ENCODE assay signal across 11 cellular contexts in genomic region chr1:12593621-12594066, GRCh38. TPM values are rescaled to one million over a fixed set of nuclear protein-coding genes. Genes with fewer than 3 reads are reported as not detected.
DNase-seq lines count a peak whose midpoint lies in the region; ATAC-seq, FAIRE-seq and TF ChIP-seq lines count a peak whose summit lies in the region.
"Had no signal": no experiment of that assay in that cellular context is flagged by ENCODE, and none has a peak within 500 bp of the region (broad histone marks: within the 10 kb centered on the region; RNA-seq: fewer than 3 reads in every experiment).

No MANE protein-coding gene starts in this region.

- peak; percentile 46 for DNase-seq in LHCN-M2 (ENCODE audit: low read depth)
- peak; percentile 69 for DNase-seq in bronchial epithelial cell (ENCODE audit: low read depth)
- peak; percentile 66 to 77 (median 71) for DNase-seq in right lobe of liver
- peak; percentile 62 to 66 for DNase-seq in thyroid gland
- DNase-seq in GOT3 (lab: John Stamatoyannopoulos, UW) = no peak
- DNase-seq in activated naive CD4-positive, alpha-beta T cell treated with Interleukin-2 at 50 U/mL for 16 hours = no peak
- no peak for DNase-seq in DMS 273 treated with DMSO at 0.1 percent for 48 hours (lab: John Stamatoyannopoulos, UW)
- DNase-seq: activated CD8-positive, alpha-beta memory T cell treated with anti-CD3 and anti-CD28 coated beads, Interleukin-2, amount 50 U/mL, for 4 hours; pancreas had no signal

- no peaks in the 10 kb centered on the region for H3K27me3 ChIP-seq in bronchial epithelial cell (ENCODE audit: control insufficient read depth, insufficient read depth, low read length)
- no peaks in the 10 kb centered on the region for H3K27me3 ChIP-seq in right lobe of liver
- no peaks in the 10 kb centered on the region for H3K27me3 ChIP-seq in thyroid gland
- H3K27me3 ChIP-seq: pancreas had no signal

- FAIRE-seq in bronchial epithelial cell (lab: Jason Lieb, UNC) = peak; percentile 32
- FAIRE-seq: pancreas had no signal

- H3K27ac ChIP-seq in right lobe of liver (peak overlapping the region; percentile 51 to 96 (median 89)), thyroid gland (peak overlapping the region; percentile 85 to 97 (median 94))

- no peaks in the 10 kb centered on the region for H3K36me3 ChIP-seq in bronchial epithelial cell (ENCODE audit: control insufficient read depth, insufficient read depth, low read length)
- H3K36me3 ChIP-seq in right lobe of liver = peaks cover 0 to 21% (median 3%) of the 10 kb centered on the region in 4 donors
- no peaks in the 10 kb centered on the region for H3K36me3 ChIP-seq in thyroid gland

- H3K4me1 ChIP-seq in right lobe of liver = peaks cover 0 to 74% (median 36%) of the 10 kb centered on the region in 4 donors
- peaks cover 51 to 72% of the 10 kb centered on the region in 2 donors for H3K4me1 ChIP-seq in thyroid gland

- intact Hi-C loops in right lobe of liver (cut with DNase I) = loop anchor here in 1 of 2 donors (10.0 kb wide), 1 partner anchor 49 kb away; no protein-coding TSS in a partner anchor
- intact Hi-C loops in thyroid gland (cut with DNase I) = no loop called here

- ATAC-seq in right lobe of liver (peak in 2 of 4 donors; percentile 6 to 8), HG03045 (IDR thresholded peaks at IDR 0.05; ENCODE audit: unreplicated experiment) (no peak)
- ATAC-seq: pancreas had no signal

- TF ChIP-seq CTCF in bronchial epithelial cell (IDR thresholded peaks at IDR 0.05; ENCODE audit: insufficient read depth, low read length, severe bottlenecking) = no peak
- TF ChIP-seq CTCF in right lobe of liver (IDR thresholded peaks at IDR 0.05) = no peak
- TF ChIP-seq CTCF in thyroid gland (IDR thresholded peaks at IDR 0.05) = no peak

- TF ChIP-seq POLR2A in right lobe of liver (IDR thresholded peaks at IDR 0.05) (no peak), thyroid gland (IDR thresholded peaks at IDR 0.05) (no peak)

- WGBS in right lobe of liver (ENCODE audit: insufficient coverage, low coverage, low lambda C conversion rate, missing lambda C conversion rate) = 25% methylated on average over 5 of the region's 7 CpGs
- 25 to 35% methylated on average over 7 of the region's 7 CpGs for WGBS in thyroid gland, 2 donors

- H3K9me3 ChIP-seq in right lobe of liver = no peaks in the 10 kb centered on the region
- no peaks in the 10 kb centered on the region for H3K9me3 ChIP-seq in thyroid gland
- H3K9me3 ChIP-seq: pancreas had no signal

- H3K4me3 ChIP-seq in bronchial epithelial cell (ENCODE audit: low read depth, low read length) (no peak overlapping the region), right lobe of liver (no peak overlapping the region), thyroid gland (replicated peaks in 1 of 3) (no peak overlapping the region)
- H3K4me3 ChIP-seq: pancreas had no signal

RNA-seq across cellular contexts. Expression of gene DHRS3, which starts 24.4 kb away (rescaled TPM):
- total RNA-seq in LHCN-M2 (2014; rRNA removed) (1.4 and 1.6 TPM in 2 replicates), bronchial epithelial cell (29.3 and 63.7 TPM in 2 replicates), right lobe of liver (100 to 1,000 TPM; 132 to 252 (median 172) TPM), thyroid gland (100 to 1,000 TPM; 181 to 304 (median 268) TPM)
- 2.3 TPM for polyA plus RNA-seq in LHCN-M2 (2012)

RNA-seq across cellular contexts. Expression of gene AADACL4, which starts 50.2 kb away (rescaled TPM):
- total RNA-seq in LHCN-M2 (2014; rRNA removed) (not detected in 2 replicates), bronchial epithelial cell (not detected in 2 replicates), right lobe of liver (not detected), thyroid gland (not detected)
- polyA plus RNA-seq in LHCN-M2 (2012) = not detected
- total RNA-seq: pancreas had no signal
- polyA plus RNA-seq: IgD-negative memory B cell, pancreas had no signal

Comparison
In these comparisons a context has a peak if more than half of its experiments do, and no peak if none do; other contexts are left out.
1. DNase-seq: peak in LHCN-M2 (single experiment), bronchial epithelial cell (single experiment), right lobe of liver (3 of 3) and thyroid gland (2 of 2); none in GOT3 (single experiment), activated naive CD4-positive, alpha-beta T cell treated with Interleukin-2 at 50 U/mL for 16 hours (single experiment) and DMS 273 treated with DMSO at 0.1 percent for 48 hours (single experiment).
2. RNA of gene DHRS3, which starts 24.4 kb away (total RNA-seq): 181 to 304 TPM in thyroid gland, 132 to 252 TPM in right lobe of liver and 29.3 to 63.7 TPM in bronchial epithelial cell; 1.4 to 1.6 TPM in LHCN-M2; every median in the first group is over 10 times any median in the second.